7 cellular contexts compared by ENCODE assay signal in the genomic region with DNA sequence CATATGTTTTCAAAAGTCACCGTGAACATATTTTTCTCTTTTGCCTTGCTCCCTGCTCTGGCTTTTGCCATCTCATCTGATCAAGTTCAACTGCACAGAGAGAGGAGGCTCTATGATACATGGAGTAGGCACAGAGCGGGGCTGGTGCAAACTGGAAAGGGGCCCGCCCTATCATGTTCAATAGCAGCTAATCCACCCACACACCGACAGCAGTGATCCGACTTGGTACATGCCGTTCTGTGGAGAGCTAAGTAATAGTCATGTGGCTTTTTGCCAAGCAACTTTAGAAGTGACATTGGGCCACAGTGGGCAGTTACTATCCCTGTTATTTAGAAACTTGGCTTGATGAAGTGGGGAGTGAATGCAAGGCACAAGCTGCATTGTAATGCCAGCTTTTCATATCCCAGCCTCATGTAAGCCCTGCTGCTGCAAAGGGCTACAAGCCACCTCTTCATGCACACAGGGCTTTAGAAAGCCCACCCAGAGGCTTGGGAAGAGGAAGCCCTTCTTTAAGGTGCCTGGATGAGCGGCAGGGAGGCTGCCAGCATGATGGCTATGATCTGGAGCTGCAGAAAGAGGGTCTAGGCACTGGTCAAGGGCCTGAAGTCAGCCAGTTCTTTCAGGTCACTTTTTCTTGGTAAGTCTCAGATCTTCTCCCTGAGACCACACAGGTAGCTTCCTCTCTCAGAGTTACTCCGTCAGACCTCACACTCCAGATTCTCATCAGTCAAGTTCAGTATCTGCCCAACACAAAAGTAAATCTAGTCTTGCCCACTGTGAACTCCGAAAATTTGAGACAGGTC. TPM values are rescaled to one million over a fixed set of nuclear protein-coding genes. Genes with fewer than 3 reads are reported as not detected.
DNase-seq lines count a peak whose midpoint lies in the region; ATAC-seq and TF ChIP-seq lines count a peak whose summit lies in the region.
"Not testable (repeated sequence)": the region's sequence is repeated elsewhere in the genome, so short reads cannot be mapped to it uniquely, and the experiment has no call there.

No MANE protein-coding gene starts in this region.

- not testable (repeated sequence) for H3K27me3 ChIP-seq in GM23338 (ENCODE audit: insufficient read depth); left ventricle myocardium inferior (ENCODE audit: low read depth); skeletal muscle satellite cell (ENCODE audit: control insufficient read depth, insufficient read depth, low read length)

- H4K20me1 ChIP-seq in GM23338 (replicated peaks; ENCODE audit: insufficient read depth): not testable (repeated sequence)

- H3K4me1 Mint-ChIP-seq in GM23338; WTC11; activated naive CD4-positive, alpha-beta T cell treated with anti-CD3 and anti-CD28 coated beads, Interleukin-2, amount 10 ng/mL, durations not matched to agents 7 days and 5 days; chondrocyte (ENCODE audit: low read depth); naive B cell: not testable (repeated sequence)

- not testable (repeated sequence) for H3K36me3 Mint-ChIP-seq in GM23338 (ENCODE audit: low read depth); WTC11; activated naive CD4-positive, alpha-beta T cell treated with anti-CD3 and anti-CD28 coated beads, Interleukin-2, amount 10 ng/mL, durations not matched to agents 7 days and 5 days; chondrocyte (ENCODE audit: low read depth); naive B cell

- TF ChIP-seq CTCF in GM23338 (conservative IDR thresholded peaks at IDR 0.05; ENCODE audit: low read depth in 2 of 2); WTC11 (IDR thresholded peaks at IDR 0.05); chondrocyte (IDR thresholded peaks at IDR 0.05); left ventricle myocardium inferior (IDR thresholded peaks at IDR 0.05; ENCODE audit: borderline replicate concordance): not testable (repeated sequence)

- intact Hi-C loops in left ventricle myocardium inferior (cut with micrococcal nuclease): not testable (repeated sequence)

- ATAC-seq in GM23338 (peak; percentile 75), WTC11 (peak; percentile 63), naive B cell (ENCODE audit: low read depth in 2 of 2) (peak; percentile 34 to 52)

- POLR2A ChIA-PET in WTC11 (lab: Charles Lee): not testable (repeated sequence)

- not testable (repeated sequence) for H3K9me2 ChIP-seq in GM23338 (ENCODE audit: insufficient read depth)

- not testable (repeated sequence) for H3K36me3 ChIP-seq in GM23338 (ENCODE audit: insufficient read depth); left ventricle myocardium inferior; skeletal muscle satellite cell (ENCODE audit: insufficient read depth, low read length)

- H3F3A ChIP-seq in GM23338 (replicated peaks; ENCODE audit: low read depth): not testable (repeated sequence)

- not testable (repeated sequence) for DNase-seq in GM23338 (ENCODE audit: low spot score); WTC11 (ENCODE audit: low spot score); activated naive CD4-positive, alpha-beta T cell treated with anti-CD3 and anti-CD28 coated beads, Interleukin-2, amount 10 ng/mL, durations not matched to agents 7 days and 5 days; chondrocyte (ENCODE audit: low spot score); left ventricle myocardium inferior; naive B cell

- not testable (repeated sequence) for H2AFZ ChIP-seq in GM23338

- not testable (repeated sequence) for H3K4me2 ChIP-seq in GM23338; skeletal muscle satellite cell (ENCODE audit: low read length)

- not testable (repeated sequence) for H3K4me3 ChIP-seq in GM23338; left ventricle myocardium inferior; skeletal muscle satellite cell (ENCODE audit: low read length)

- not testable (repeated sequence) for H3K27me3 Mint-ChIP-seq in GM23338 (ENCODE audit: insufficient read depth, low read depth, poor library complexity); WTC11 (ENCODE audit: low read depth); activated naive CD4-positive, alpha-beta T cell treated with anti-CD3 and anti-CD28 coated beads, Interleukin-2, amount 10 ng/mL, durations not matched to agents 7 days and 5 days; chondrocyte (ENCODE audit: low read depth); naive B cell

- not testable (repeated sequence) for H3K79me2 ChIP-seq in GM23338 (replicated peaks; ENCODE audit: insufficient read depth)

- CTCF ChIA-PET in WTC11 (lab: Charles Lee); activated naive CD4-positive, alpha-beta T cell treated with anti-CD3 and anti-CD28 coated beads, Interleukin-2, amount 10 ng/mL, durations not matched to agents 7 days and 5 days (lab: Charles Lee): not testable (repeated sequence)

- H3K4me1 ChIP-seq in GM23338 (ENCODE audit: insufficient read depth); left ventricle myocardium inferior; skeletal muscle satellite cell (ENCODE audit: control insufficient read depth, insufficient read depth, low read length): not testable (repeated sequence)

- not testable (repeated sequence) for H3K9me3 Mint-ChIP-seq in GM23338; WTC11; activated naive CD4-positive, alpha-beta T cell treated with anti-CD3 and anti-CD28 coated beads, Interleukin-2, amount 10 ng/mL, durations not matched to agents 7 days and 5 days; chondrocyte (ENCODE audit: low read depth); naive B cell

- H3K9me3 ChIP-seq in left ventricle myocardium inferior (replicated peaks); skeletal muscle satellite cell (replicated peaks; ENCODE audit: low read length): not testable (repeated sequence)

- 0 out of 2 replicates have a peak overlapping the region, but pooled peaks have one; percentile 78 for H3K27ac ChIP-seq in GM23338 (ENCODE audit: low read depth)
- H3K27ac ChIP-seq in left ventricle myocardium inferior (replicated peaks): peak overlapping the region; percentile 81

- H3K4me3 Mint-ChIP-seq in GM23338: peak overlapping the region; percentile 40; the same call in 1 of the 3 replicates
- not testable (repeated sequence) for H3K4me3 Mint-ChIP-seq in WTC11; activated naive CD4-positive, alpha-beta T cell treated with anti-CD3 and anti-CD28 coated beads, Interleukin-2, amount 10 ng/mL, durations not matched to agents 7 days and 5 days; chondrocyte (ENCODE audit: unreplicated experiment); naive B cell

- H3K9ac ChIP-seq in skeletal muscle satellite cell (ENCODE audit: low read depth, low read length): peak overlapping the region; percentile 56

- H3K27ac Mint-ChIP-seq in GM23338: peak overlapping the region; percentile 94
- peak overlapping the region; percentile 83 for H3K27ac Mint-ChIP-seq in WTC11
- H3K27ac Mint-ChIP-seq in activated naive CD4-positive, alpha-beta T cell treated with anti-CD3 and anti-CD28 coated beads, Interleukin-2, amount 10 ng/mL, durations not matched to agents 7 days and 5 days: peak overlapping the region; percentile 62
- H3K27ac Mint-ChIP-seq in chondrocyte (ENCODE audit: unreplicated experiment): peak overlapping the region; percentile 81
- H3K27ac Mint-ChIP-seq in naive B cell: not testable (repeated sequence)

RNA-seq across cellular contexts. Expression of a gene that starts 57.1 kb away (rescaled TPM):
- 26.8 and 35.2 TPM in 2 replicates for total RNA-seq in GM23338 (2014; rRNA removed; shearing (Covaris generic))
- polyA plus RNA-seq in GM23338 (2016; fragmentation: Nextera tagmentation; extraction: Ambion mirVana) (12.9 and 16.5 TPM in 2 replicates), naive B cell (ENCODE audit: low read depth in 6 of 6) (10 to 100 TPM; 13.4 to 52.6 (median 35.6) TPM)
- total RNA-seq in WTC11 (2021) (19.1 to 28.4 TPM (median 23.5 TPM) in 3 replicates), chondrocyte (120 to 205 TPM (median 136 TPM) in 3 replicates), left ventricle myocardium inferior (2,016 TPM)
- total RNA-seq in skeletal muscle satellite cell (2012; rRNA removed): 211 and 505 TPM in 2 replicates
